In the genomic region with DNA sequence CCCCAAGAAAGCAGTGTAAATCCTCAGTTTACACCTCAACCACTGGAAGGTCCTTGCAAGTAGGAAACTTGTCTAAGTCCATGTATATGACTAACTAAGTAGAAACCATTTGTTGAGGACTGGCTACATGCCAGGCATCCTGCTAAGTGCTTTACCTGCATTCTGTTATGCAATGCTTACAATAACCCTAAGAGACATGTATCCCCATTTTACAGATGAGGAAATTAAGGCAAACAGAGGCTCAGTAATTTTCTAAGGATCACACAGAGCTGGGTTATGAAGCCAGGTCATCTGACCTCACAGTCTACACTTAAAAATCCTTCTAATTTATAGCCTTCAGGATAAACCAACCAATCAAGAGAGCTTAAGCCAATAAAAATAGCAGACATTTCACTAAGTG, we compare ENCODE assay signal across 20 cellular contexts. TPM values are rescaled to one million over a fixed set of nuclear protein-coding genes. Genes with fewer than 3 reads are reported as not detected.
DNase-seq lines count a peak whose midpoint lies in the region; ATAC-seq and TF ChIP-seq lines count a peak whose summit lies in the region.
"Had no signal": no experiment of that assay in that cellular context is flagged by ENCODE, and none has a peak within 500 bp of the region (broad histone marks: within the 10 kb centered on the region; RNA-seq: fewer than 3 reads in every experiment).

No MANE protein-coding gene starts in this region.

- no peak overlapping the region for H3K9ac ChIP-seq in OCI-LY3 (ENCODE audit: low read length)

- no peaks in the 10 kb centered on the region for H3K9me3 ChIP-seq in OCI-LY3 (ENCODE audit: insufficient read depth, low read length)
- H3K9me3 ChIP-seq: MG63, thoracic aorta had no signal

- peak overlapping the region; percentile 32 for H3K4me3 Mint-ChIP-seq in stimulated activated naive CD8-positive, alpha-beta T cell treated with anti-CD3 and anti-CD28 coated beads, Interleukin-15, Interleukin-2, amounts not matched to agents 100 ng/mL and 50 ng/mL, for 24 hours
- no peak overlapping the region for H3K4me3 Mint-ChIP-seq in central memory CD8-positive, alpha-beta T cell
- peak overlapping the region; percentile 44 for H3K4me3 Mint-ChIP-seq in type B pancreatic cell

- peaks cover 16% of the 10 kb centered on the region for H3K4me1 ChIP-seq in OCI-LY3 (ENCODE audit: low read length)

- H3K4me1 Mint-ChIP-seq in stimulated activated naive CD8-positive, alpha-beta T cell treated with anti-CD3 and anti-CD28 coated beads, Interleukin-15, Interleukin-2, amounts not matched to agents 100 ng/mL and 50 ng/mL, for 24 hours (ENCODE audit: low read depth): peaks cover 39% of the 10 kb centered on the region
- H3K4me1 Mint-ChIP-seq in central memory CD8-positive, alpha-beta T cell: peaks cover 22% of the 10 kb centered on the region
- peaks cover 16% of the 10 kb centered on the region for H3K4me1 Mint-ChIP-seq in type B pancreatic cell (ENCODE audit: unreplicated experiment)

- peak overlapping the region; percentile 28 for H3K27ac Mint-ChIP-seq in stimulated activated naive CD8-positive, alpha-beta T cell treated with anti-CD3 and anti-CD28 coated beads, Interleukin-15, Interleukin-2, amounts not matched to agents 100 ng/mL and 50 ng/mL, for 24 hours
- peak overlapping the region; percentile 46 for H3K27ac Mint-ChIP-seq in central memory CD8-positive, alpha-beta T cell (ENCODE audit: low read depth)
- no peak overlapping the region for H3K27ac Mint-ChIP-seq in type B pancreatic cell

- H3K4me3 ChIP-seq in OCI-LY3 (ENCODE audit: low read length): peak overlapping the region; percentile 90; the same call in 1 of the 2 replicates
- H3K4me3 ChIP-seq: lung had no signal

- no peaks in the 10 kb centered on the region for H3K9me3 Mint-ChIP-seq in stimulated activated naive CD8-positive, alpha-beta T cell treated with anti-CD3 and anti-CD28 coated beads, Interleukin-15, Interleukin-2, amounts not matched to agents 100 ng/mL and 50 ng/mL, for 24 hours
- H3K9me3 Mint-ChIP-seq in central memory CD8-positive, alpha-beta T cell: no peaks in the 10 kb centered on the region
- H3K9me3 Mint-ChIP-seq in type B pancreatic cell: no peaks in the 10 kb centered on the region

- H3K4me2 ChIP-seq in OCI-LY3 (ENCODE audit: low read length): peak overlapping the region; percentile 93

- intact Hi-C loops in Right ventricle myocardium superior (cut with DNase I): loop anchor here (10.0 kb wide), 1 partner anchor 184 kb away; no protein-coding TSS in a partner anchor

- ATAC-seq in stimulated activated naive CD8-positive, alpha-beta T cell treated with anti-CD3 and anti-CD28 coated beads, Interleukin-15, Interleukin-2, amounts not matched to agents 100 U/mL and 50 U/mL, for 24 hours: no peak
- no peak for ATAC-seq in central memory CD8-positive, alpha-beta T cell (replicated peaks; ENCODE audit: extremely low read depth, poor library complexity, severe bottlenecking)
- no peak for ATAC-seq in Right ventricle myocardium superior (ENCODE audit: poor library complexity)
- no peak for ATAC-seq in HG02759 (IDR thresholded peaks at IDR 0.05; ENCODE audit: unreplicated experiment)
- ATAC-seq in GM21528 (IDR thresholded peaks at IDR 0.05; ENCODE audit: low FRiP score, unreplicated experiment): no peak

- H4K20me1 ChIP-seq in OCI-LY3 (ENCODE audit: insufficient read depth, low read length): no peaks in the 10 kb centered on the region

- H3K36me3 Mint-ChIP-seq in stimulated activated naive CD8-positive, alpha-beta T cell treated with anti-CD3 and anti-CD28 coated beads, Interleukin-15, Interleukin-2, amounts not matched to agents 100 ng/mL and 50 ng/mL, for 24 hours (ENCODE audit: low read depth): peaks cover 33% of the 10 kb centered on the region
- peaks cover 9% of the 10 kb centered on the region for H3K36me3 Mint-ChIP-seq in central memory CD8-positive, alpha-beta T cell (ENCODE audit: insufficient read depth)
- no peaks in the 10 kb centered on the region for H3K36me3 Mint-ChIP-seq in type B pancreatic cell

- TF ChIP-seq CTCF in OCI-LY3 (IDR thresholded peaks at IDR 0.05; ENCODE audit: low read depth, low read length) (no peak), type B pancreatic cell (conservative IDR thresholded peaks at IDR 0.05) (no peak)

- H3K79me2 ChIP-seq in OCI-LY3 (ENCODE audit: low read length): peaks cover 39% of the 10 kb centered on the region

- peaks cover 36% of the 10 kb centered on the region for H3K36me3 ChIP-seq in OCI-LY3 (replicated peaks; ENCODE audit: low read depth, low read length)
- H3K36me3 ChIP-seq: thoracic aorta had no signal

- no peak overlapping the region for H2AFZ ChIP-seq in OCI-LY3 (ENCODE audit: low read depth, low read length)

- no peaks in the 10 kb centered on the region for H3K27me3 ChIP-seq in OCI-LY3 (ENCODE audit: low read depth, low read length)
- H3K27me3 ChIP-seq: MG63 had no signal

- no peak for DNase-seq in stimulated activated naive CD8-positive, alpha-beta T cell treated with anti-CD3 and anti-CD28 coated beads, Interleukin-15, Interleukin-2, amounts not matched to agents 100 U/mL and 50 U/mL, for 24 hours
- no peak for DNase-seq in central memory CD8-positive, alpha-beta T cell (ENCODE audit: low spot score in 2 of 2)
- no peak for DNase-seq in type B pancreatic cell (ENCODE audit: extremely low spot score, unreplicated experiment)
- DNase-seq in Right ventricle myocardium superior: no peak
- DNase-seq: activated CD4-positive, CD25-positive, alpha-beta regulatory T cell treated with anti-CD3 and anti-CD28 coated beads, Interleukin-2, amount 50 U/mL, for 72 hours; C1 segment of cervical spinal cord; dermis blood vessel endothelial cell; MG63; NCI-H526; stimulated activated CD4-positive, alpha-beta T cell treated with anti-CD3 and anti-CD28 coated beads, Interleukin-1b, Interleukin-23, amount 100 ng/mL, for 48 hours; T-helper 1 cell had no signal

- no peak overlapping the region for H3K27ac ChIP-seq in OCI-LY3 (ENCODE audit: low read length)
- H3K27ac ChIP-seq: thoracic aorta had no signal

- H3K27me3 Mint-ChIP-seq in stimulated activated naive CD8-positive, alpha-beta T cell treated with anti-CD3 and anti-CD28 coated beads, Interleukin-15, Interleukin-2, amounts not matched to agents 100 ng/mL and 50 ng/mL, for 24 hours: no peaks in the 10 kb centered on the region
- no peaks in the 10 kb centered on the region for H3K27me3 Mint-ChIP-seq in central memory CD8-positive, alpha-beta T cell
- H3K27me3 Mint-ChIP-seq in type B pancreatic cell: no peaks in the 10 kb centered on the region

RNA-seq across cellular contexts. Expression of a gene that starts 1.5 kb away (rescaled TPM):
- total RNA-seq in type B pancreatic cell (ENCODE audit: low replicate concordance) (57.9 and 64.2 TPM in 2 replicates), Right ventricle myocardium superior (64.8 TPM)

RNA-seq across cellular contexts. Expression of a gene that starts 8.4 kb away (rescaled TPM):
- not detected in 2 replicates for total RNA-seq in type B pancreatic cell (ENCODE audit: low replicate concordance)
- not detected for total RNA-seq in Right ventricle myocardium superior
- total RNA-seq: Daoy, dermis blood vessel endothelial cell, HT1080, lung, RPMI7951, thoracic aorta had no signal

RNA-seq across cellular contexts. Expression of a gene that starts 13.5 kb away (rescaled TPM):
- total RNA-seq in type B pancreatic cell (ENCODE audit: low replicate concordance): 19.0 and 20.8 TPM in 2 replicates
- total RNA-seq in Right ventricle myocardium superior: 5.4 TPM

RNA-seq across cellular contexts. Expression of a gene that starts 38.5 kb away (rescaled TPM):
- total RNA-seq in type B pancreatic cell (ENCODE audit: low replicate concordance) (29.9 and 65.1 TPM in 2 replicates), Right ventricle myocardium superior (15.1 TPM)
